ENCODE assay signal across 29 cellular contexts in genomic region chr12:53643232-53643992, GRCh38.
"Had no signal": no experiment of that assay in that cellular context is flagged by ENCODE, and none has a peak within 500 bp of the region (broad histone marks: within the 10 kb centered on the region; RNA-seq: fewer than 3 reads in every experiment).

No MANE protein-coding gene starts in this region.

- H3K36me3 ChIP-seq: stomach, suprapubic skin, thoracic aorta, thyroid gland, tibial artery, tibial nerve, transverse colon, upper lobe of left lung, upper lobe of right lung, uterus, vagina had no signal

- DNase-seq: stimulated activated CD4-positive, alpha-beta T cell treated with anti-CD3 and anti-CD28 coated beads, Interleukin-2, amount 100 ng/mL, for 48 hours; stimulated activated CD4-positive, alpha-beta T cell treated with anti-CD3 and anti-CD28 coated beads, Interleukin-4, amount 100 ng/mL, for 1 hour; stimulated activated CD4-positive, alpha-beta T cell treated with anti-CD3 and anti-CD28 coated beads, Interleukin-4, amount 100 ng/mL, for 24 hours; stimulated activated CD4-positive, alpha-beta T cell treated with anti-CD3 and anti-CD28 coated beads, Interleukin-4, amount 100 ng/mL, for 4 hours; stimulated activated CD8-positive, alpha-beta memory T cell treated with anti-CD3 and anti-CD28 coated beads, Interleukin-4, amount 100 ng/mL, for 48 hours; stimulated activated naive B cell treated with anti-CD40 and anti-IgM and Interleukin-4, amounts not matched to agents 10 μg/mL and 1 μg/mL and 100 μg/mL, for 72 hours; stimulated activated naive CD4-positive, alpha-beta T cell; stimulated activated naive CD4-positive, alpha-beta T cell treated with Interleukin-2 at 50 U/mL for 16 hours; stimulated activated naive CD8-positive, alpha-beta T cell treated with anti-CD3 and anti-CD28 coated beads, Interleukin-15, amount 100 ng/mL, for 72 hours; stimulated activated naive CD8-positive, alpha-beta T cell treated with anti-CD3 and anti-CD28 coated beads, Interleukin-15, Interleukin-2, amounts not matched to agents 100 U/mL and 50 U/mL, for 24 hours; stomach; substantia nigra; testis; tibial artery; transverse colon; trophoblast cell; upper lobe of left lung; upper lobe of right lung; uterus had no signal

- H3K9me3 ChIP-seq: stomach, suprapubic skin, testis, thoracic aorta, thyroid gland, tibial artery, tibial nerve, transverse colon, upper lobe of left lung, upper lobe of right lung, uterus, vagina had no signal

- H3K9me3 Mint-ChIP-seq: stimulated activated effector memory CD8-positive, alpha-beta T cell treated with anti-CD3 and anti-CD28 coated beads, Interleukin-12 subunit alpha, Interleukin-12 subunit beta, amount 100 ng/mL, for 72 hours; stimulated activated memory B cell treated with anti-CD40 and anti-IgM and Interleukin-4, amounts not matched to agents 10 μg/mL and 1 μg/mL and 100 μg/mL, for 72 hours; stimulated activated naive B cell treated with anti-CD40 and anti-IgM and Interleukin-4, amounts not matched to agents 10 μg/mL and 1 μg/mL and 100 μg/mL, for 72 hours; stimulated activated naive CD8-positive, alpha-beta T cell treated with anti-CD3 and anti-CD28 coated beads, Interleukin-15, amount 100 ng/mL, for 72 hours; stimulated activated naive CD8-positive, alpha-beta T cell treated with anti-CD3 and anti-CD28 coated beads, Interleukin-15, Interleukin-2, amounts not matched to agents 100 ng/mL and 50 ng/mL, for 24 hours; type B pancreatic cell had no signal

- H3K4me1 ChIP-seq: stomach, suprapubic skin, testis, thyroid gland, tibial nerve, transverse colon, upper lobe of left lung, upper lobe of right lung, uterus, vagina had no signal

- H3K36me3 Mint-ChIP-seq: stimulated activated effector memory CD8-positive, alpha-beta T cell treated with anti-CD3 and anti-CD28 coated beads, Interleukin-12 subunit alpha, Interleukin-12 subunit beta, amount 100 ng/mL, for 72 hours; stimulated activated memory B cell treated with anti-CD40 and anti-IgM and Interleukin-4, amounts not matched to agents 10 μg/mL and 1 μg/mL and 100 μg/mL, for 72 hours; stimulated activated naive B cell treated with anti-CD40 and anti-IgM and Interleukin-4, amounts not matched to agents 10 μg/mL and 1 μg/mL and 100 μg/mL, for 72 hours; type B pancreatic cell had no signal

- ATAC-seq: stimulated activated effector memory CD8-positive, alpha-beta T cell treated with anti-CD3 and anti-CD28 coated beads, Interleukin-12 subunit alpha, Interleukin-12 subunit beta, amount 100 ng/mL, for 72 hours; stimulated activated memory B cell treated with anti-CD40 and anti-IgM and Interleukin-4, amounts not matched to agents 10 μg/mL and 1 μg/mL and 100 μg/mL, for 72 hours; stimulated activated naive B cell treated with anti-CD40 and anti-IgM and Interleukin-4, amounts not matched to agents 10 μg/mL and 1 μg/mL and 100 μg/mL, for 72 hours; stimulated activated naive CD8-positive, alpha-beta T cell treated with anti-CD3 and anti-CD28 coated beads, Interleukin-15, amount 100 ng/mL, for 72 hours; stimulated activated naive CD8-positive, alpha-beta T cell treated with anti-CD3 and anti-CD28 coated beads, Interleukin-15, Interleukin-2, amounts not matched to agents 100 U/mL and 50 U/mL, for 24 hours; upper lobe of right lung had no signal

- H3K4me1 Mint-ChIP-seq: stimulated activated effector memory CD8-positive, alpha-beta T cell treated with anti-CD3 and anti-CD28 coated beads, Interleukin-12 subunit alpha, Interleukin-12 subunit beta, amount 100 ng/mL, for 72 hours; stimulated activated memory B cell treated with anti-CD40 and anti-IgM and Interleukin-4, amounts not matched to agents 10 μg/mL and 1 μg/mL and 100 μg/mL, for 72 hours; stimulated activated naive B cell treated with anti-CD40 and anti-IgM and Interleukin-4, amounts not matched to agents 10 μg/mL and 1 μg/mL and 100 μg/mL, for 72 hours; stimulated activated naive CD8-positive, alpha-beta T cell treated with anti-CD3 and anti-CD28 coated beads, Interleukin-15, amount 100 ng/mL, for 72 hours had no signal

- FAIRE-seq: urothelium cell line had no signal

- H3K27ac ChIP-seq: stomach, suprapubic skin, testis, thoracic aorta, thyroid gland, tibial artery, tibial nerve, transverse colon, upper lobe of left lung, upper lobe of right lung, uterus, vagina had no signal

- H3K27me3 ChIP-seq: stomach, suprapubic skin, testis, thyroid gland, tibial artery, tibial nerve, transverse colon, upper lobe of left lung, upper lobe of right lung, uterus, vagina had no signal

- H3K4me3 Mint-ChIP-seq: stimulated activated effector memory CD8-positive, alpha-beta T cell treated with anti-CD3 and anti-CD28 coated beads, Interleukin-12 subunit alpha, Interleukin-12 subunit beta, amount 100 ng/mL, for 72 hours; stimulated activated memory B cell treated with anti-CD40 and anti-IgM and Interleukin-4, amounts not matched to agents 10 μg/mL and 1 μg/mL and 100 μg/mL, for 72 hours; stimulated activated naive B cell treated with anti-CD40 and anti-IgM and Interleukin-4, amounts not matched to agents 10 μg/mL and 1 μg/mL and 100 μg/mL, for 72 hours; stimulated activated naive CD8-positive, alpha-beta T cell treated with anti-CD3 and anti-CD28 coated beads, Interleukin-15, amount 100 ng/mL, for 72 hours; stimulated activated naive CD8-positive, alpha-beta T cell treated with anti-CD3 and anti-CD28 coated beads, Interleukin-15, Interleukin-2, amounts not matched to agents 100 ng/mL and 50 ng/mL, for 24 hours; type B pancreatic cell had no signal

- H3K4me3 ChIP-seq: stomach, suprapubic skin, testis, thoracic aorta, thyroid gland, tibial artery, tibial nerve, transverse colon, upper lobe of left lung, upper lobe of right lung, uterus, vagina had no signal

- H3K27me3 Mint-ChIP-seq: stimulated activated memory B cell treated with anti-CD40 and anti-IgM and Interleukin-4, amounts not matched to agents 10 μg/mL and 1 μg/mL and 100 μg/mL, for 72 hours; stimulated activated naive B cell treated with anti-CD40 and anti-IgM and Interleukin-4, amounts not matched to agents 10 μg/mL and 1 μg/mL and 100 μg/mL, for 72 hours; stimulated activated naive CD8-positive, alpha-beta T cell treated with anti-CD3 and anti-CD28 coated beads, Interleukin-15, amount 100 ng/mL, for 72 hours; stimulated activated naive CD8-positive, alpha-beta T cell treated with anti-CD3 and anti-CD28 coated beads, Interleukin-15, Interleukin-2, amounts not matched to agents 100 ng/mL and 50 ng/mL, for 24 hours; type B pancreatic cell had no signal

- H3K27ac Mint-ChIP-seq: stimulated activated effector memory CD8-positive, alpha-beta T cell treated with anti-CD3 and anti-CD28 coated beads, Interleukin-12 subunit alpha, Interleukin-12 subunit beta, amount 100 ng/mL, for 72 hours; stimulated activated memory B cell treated with anti-CD40 and anti-IgM and Interleukin-4, amounts not matched to agents 10 μg/mL and 1 μg/mL and 100 μg/mL, for 72 hours; stimulated activated naive B cell treated with anti-CD40 and anti-IgM and Interleukin-4, amounts not matched to agents 10 μg/mL and 1 μg/mL and 100 μg/mL, for 72 hours; stimulated activated naive CD8-positive, alpha-beta T cell treated with anti-CD3 and anti-CD28 coated beads, Interleukin-15, amount 100 ng/mL, for 72 hours; stimulated activated naive CD8-positive, alpha-beta T cell treated with anti-CD3 and anti-CD28 coated beads, Interleukin-15, Interleukin-2, amounts not matched to agents 100 ng/mL and 50 ng/mL, for 24 hours; type B pancreatic cell had no signal
